15 cellular contexts compared by ENCODE assay signal in genomic region chr2:238155051-238155760, GRCh38. TPM values are rescaled to one million over a fixed set of nuclear protein-coding genes. Genes with fewer than 3 reads are reported as not detected.
DNase-seq lines count a peak whose midpoint lies in the region; ATAC-seq, FAIRE-seq and TF ChIP-seq lines count a peak whose summit lies in the region.
"Had no signal": no experiment of that assay in that cellular context is flagged by ENCODE, and none has a peak within 500 bp of the region (broad histone marks: within the 10 kb centered on the region; RNA-seq: fewer than 3 reads in every experiment).

No MANE protein-coding gene starts in this region.

- peak overlapping the region in 1 of 4 donors; percentile 25 for H3K27ac ChIP-seq in body of pancreas
- H3K27ac ChIP-seq in right atrium auricular region: peak overlapping the region in 1 of 2 donors; percentile 23

- DNase-seq in Daoy (ENCODE audit: low read depth) (peak; percentile 84), body of pancreas (peak in 1 of 4 donors; percentile 40), right atrium auricular region (ENCODE audit: low spot score) (peak; percentile 71), retinal pigment epithelial cell (ENCODE audit: low read depth) (peak; percentile 53), frontal cortex (ENCODE audit: low spot score in 2 of 2) (no peak)
- DNase-seq in stimulated activated CD4-positive, alpha-beta T cell treated with anti-CD3 and anti-CD28 coated beads, Interleukin-1b, Interleukin-23, amount 100 ng/mL, for 48 hours: no peak
- DNase-seq: activated CD4-positive, alpha-beta T cell treated with anti-CD3 and anti-CD28 coated beads, Interleukin-2, amount 50 U/mL, for 4 hours; esophagus squamous epithelium; stimulated activated CD4-positive, alpha-beta T cell treated with anti-CD3 and anti-CD28 coated beads, Interleukin-2, amount 100 ng/mL, for 48 hours had no signal

- intact Hi-C loops in body of pancreas (cut with DNase I): no loop called here

- TF ChIP-seq CTCF in body of pancreas (IDR thresholded peaks at IDR 0.05): no peak
- TF ChIP-seq CTCF in right atrium auricular region (IDR thresholded peaks at IDR 0.05): no peak
- TF ChIP-seq CTCF in retinal pigment epithelial cell (conservative IDR thresholded peaks at IDR 0.05; ENCODE audit: low read depth, low read length): no peak

- H3K4me1 ChIP-seq in body of pancreas (peaks cover 4% of the 10 kb centered on the region), right atrium auricular region (peaks cover 0 to 15% of the 10 kb centered on the region in 2 donors)

- H3K4me3 ChIP-seq in body of pancreas (no peak overlapping the region), right atrium auricular region (no peak overlapping the region), retinal pigment epithelial cell (ENCODE audit: low read length) (no peak overlapping the region)
- H3K4me3 ChIP-seq: esophagus squamous epithelium had no signal

- TF ChIP-seq POLR2A in body of pancreas (IDR thresholded peaks at IDR 0.05): no peak

- H3K9me3 ChIP-seq in body of pancreas (no peaks in the 10 kb centered on the region), right atrium auricular region (no peaks in the 10 kb centered on the region)
- H3K9me3 ChIP-seq: esophagus squamous epithelium had no signal

- no peak for FAIRE-seq in frontal cortex (lab: Jason Lieb, UNC)

- ATAC-seq in body of pancreas (peak; percentile 25), HG03175 (IDR thresholded peaks at IDR 0.05; ENCODE audit: unreplicated experiment) (no peak), GM21717 (IDR thresholded peaks at IDR 0.05; ENCODE audit: unreplicated experiment) (no peak)
- ATAC-seq: stimulated activated memory B cell treated with anti-CD40 and anti-IgM and Interleukin-4, amounts not matched to agents 10 μg/mL and 1 μg/mL and 100 μg/mL, for 72 hours had no signal

- H3K36me3 ChIP-seq in body of pancreas (replicated peaks in 1 of 2; ENCODE audit: insufficient read depth in 1 of 2, low read depth in 2 of 2) (no peaks in the 10 kb centered on the region), right atrium auricular region (no peaks in the 10 kb centered on the region)
- H3K36me3 ChIP-seq: esophagus squamous epithelium had no signal

- WGBS in body of pancreas, 2 donors: 88% methylated on average over 19 of the region's 19 CpGs

- H3K27me3 ChIP-seq in body of pancreas (peaks cover 0 to 7% of the 10 kb centered on the region in 2 donors), right atrium auricular region (no peaks in the 10 kb centered on the region)

RNA-seq across cellular contexts. Expression of gene ERFE, which starts 3.6 kb away (rescaled TPM):
- 3.6 and 6.8 TPM in 2 replicates for total RNA-seq in Daoy (2014; rRNA removed; shearing (Covaris generic))
- total RNA-seq in body of pancreas: under 1 TPM in 1 of 2 donors, not detected in 1; 0.66 TPM
- total RNA-seq in right atrium auricular region: 1 to 10 TPM in 1 of 2 donors, under 1 TPM in 1; 0.33 to 1.5 TPM
- total RNA-seq in frontal cortex: 0.82 TPM
- total RNA-seq: T-helper 1 cell treated with Interleukin-12 subunit alpha and Interleukin-12 subunit beta and Interleukin-4 antibody, amounts not matched to agents 30 ng/mL and 1 ng/mL, for 36 hours had no signal

RNA-seq across cellular contexts. Expression of gene KLHL30, which starts 16.7 kb away (rescaled TPM):
- total RNA-seq in Daoy (2014; rRNA removed; shearing (Covaris generic)): 0.17 TPM in 1 of 2 replicates, not detected in the other
- total RNA-seq in body of pancreas (under 1 TPM; 0.26 to 0.66 TPM), right atrium auricular region (10 to 100 TPM; 24.9 to 29.0 TPM), frontal cortex (under 0.01 TPM)
- total RNA-seq: cerebellum; T-helper 1 cell treated with Interleukin-12 subunit alpha and Interleukin-12 subunit beta and Interleukin-4 antibody, amounts not matched to agents 30 ng/mL and 1 ng/mL, for 36 hours had no signal

RNA-seq across cellular contexts. Expression of gene ILKAP, which starts 48.3 kb away (rescaled TPM):
- 27.9 and 29.5 TPM in 2 replicates for total RNA-seq in Daoy (2014; rRNA removed; shearing (Covaris generic))
- total RNA-seq in body of pancreas (10 to 100 TPM; 22.8 to 44.8 TPM), right atrium auricular region (10 to 100 TPM; 15.9 to 17.6 TPM), frontal cortex (73.4 TPM)

RNA-seq across cellular contexts. Expression of gene ESPNL, which starts 55.1 kb away (rescaled TPM):
- 0.40 and 0.54 TPM in 2 replicates for total RNA-seq in Daoy (2014; rRNA removed; shearing (Covaris generic))
- not detected for total RNA-seq in body of pancreas
- total RNA-seq in right atrium auricular region: 1 to 10 TPM in 1 of 2 donors, under 1 TPM in 1; 0.26 to 2.0 TPM
- under 0.01 TPM for total RNA-seq in frontal cortex
- total RNA-seq: osteocyte had no signal

Comparison
In these comparisons a context has a peak if more than half of its experiments do, and no peak if none do; other contexts are left out.
1. DNase-seq: peak in Daoy (single experiment), right atrium auricular region (single experiment) and retinal pigment epithelial cell (single experiment); none in frontal cortex (0 of 2) and stimulated activated CD4-positive, alpha-beta T cell treated with anti-CD3 and anti-CD28 coated beads, Interleukin-1b, Interleukin-23, amount 100 ng/mL, for 48 hours (single experiment).
2. RNA of gene KLHL30, which starts 16.7 kb away (total RNA-seq): 24.9 to 29.0 TPM in right atrium auricular region; 0.26 to 0.66 TPM in body of pancreas, 0.17 TPM in Daoy and under 0.01 TPM in frontal cortex (single experiment); every median in the first group is over 10 times any median in the second.